ENCODE assay signal across 1 cellular context in the genomic region with DNA sequence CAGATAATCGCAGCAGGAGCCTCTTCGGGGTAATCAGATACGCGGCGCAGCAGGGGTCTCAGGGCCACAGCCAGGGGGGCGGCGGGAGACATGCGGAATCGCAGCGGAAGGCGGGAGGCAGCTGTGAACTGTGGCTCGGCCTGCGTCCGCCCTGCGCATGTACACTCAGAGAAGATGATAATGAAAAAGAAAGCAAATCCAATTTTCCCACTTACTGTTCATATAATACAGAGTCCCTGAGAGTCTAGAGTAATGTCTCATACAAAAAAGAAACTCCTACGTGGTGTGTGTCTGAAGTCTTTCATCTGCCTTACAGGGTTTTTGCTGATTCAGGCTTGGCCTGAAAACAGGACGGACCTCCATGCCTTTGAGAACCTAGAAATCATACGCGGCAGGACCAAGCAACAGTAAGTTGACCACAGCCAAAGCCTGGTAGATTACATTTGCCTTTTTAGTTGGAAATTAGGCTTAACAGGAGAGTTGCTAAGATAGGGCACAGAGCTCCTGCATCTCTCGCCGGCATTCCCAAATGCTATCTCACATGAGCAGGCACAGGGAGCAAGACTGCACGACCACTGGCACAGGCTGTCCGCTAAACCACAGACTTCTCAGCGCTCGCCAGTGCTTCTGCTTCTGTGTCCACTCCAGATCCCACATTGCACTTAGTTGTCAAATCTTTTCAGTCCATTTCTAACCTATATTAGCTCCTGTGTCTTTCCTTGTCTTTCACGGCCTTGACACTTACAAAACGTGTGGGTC.
TF ChIP-seq lines count a peak whose summit lies in the region.

No MANE protein-coding gene starts in this region.

TF ChIP-seq in HepG2, 621 proteins besides CTCF, POLR2A, EP300 and RAD21:
- TF ChIP-seq, protein P1, sequence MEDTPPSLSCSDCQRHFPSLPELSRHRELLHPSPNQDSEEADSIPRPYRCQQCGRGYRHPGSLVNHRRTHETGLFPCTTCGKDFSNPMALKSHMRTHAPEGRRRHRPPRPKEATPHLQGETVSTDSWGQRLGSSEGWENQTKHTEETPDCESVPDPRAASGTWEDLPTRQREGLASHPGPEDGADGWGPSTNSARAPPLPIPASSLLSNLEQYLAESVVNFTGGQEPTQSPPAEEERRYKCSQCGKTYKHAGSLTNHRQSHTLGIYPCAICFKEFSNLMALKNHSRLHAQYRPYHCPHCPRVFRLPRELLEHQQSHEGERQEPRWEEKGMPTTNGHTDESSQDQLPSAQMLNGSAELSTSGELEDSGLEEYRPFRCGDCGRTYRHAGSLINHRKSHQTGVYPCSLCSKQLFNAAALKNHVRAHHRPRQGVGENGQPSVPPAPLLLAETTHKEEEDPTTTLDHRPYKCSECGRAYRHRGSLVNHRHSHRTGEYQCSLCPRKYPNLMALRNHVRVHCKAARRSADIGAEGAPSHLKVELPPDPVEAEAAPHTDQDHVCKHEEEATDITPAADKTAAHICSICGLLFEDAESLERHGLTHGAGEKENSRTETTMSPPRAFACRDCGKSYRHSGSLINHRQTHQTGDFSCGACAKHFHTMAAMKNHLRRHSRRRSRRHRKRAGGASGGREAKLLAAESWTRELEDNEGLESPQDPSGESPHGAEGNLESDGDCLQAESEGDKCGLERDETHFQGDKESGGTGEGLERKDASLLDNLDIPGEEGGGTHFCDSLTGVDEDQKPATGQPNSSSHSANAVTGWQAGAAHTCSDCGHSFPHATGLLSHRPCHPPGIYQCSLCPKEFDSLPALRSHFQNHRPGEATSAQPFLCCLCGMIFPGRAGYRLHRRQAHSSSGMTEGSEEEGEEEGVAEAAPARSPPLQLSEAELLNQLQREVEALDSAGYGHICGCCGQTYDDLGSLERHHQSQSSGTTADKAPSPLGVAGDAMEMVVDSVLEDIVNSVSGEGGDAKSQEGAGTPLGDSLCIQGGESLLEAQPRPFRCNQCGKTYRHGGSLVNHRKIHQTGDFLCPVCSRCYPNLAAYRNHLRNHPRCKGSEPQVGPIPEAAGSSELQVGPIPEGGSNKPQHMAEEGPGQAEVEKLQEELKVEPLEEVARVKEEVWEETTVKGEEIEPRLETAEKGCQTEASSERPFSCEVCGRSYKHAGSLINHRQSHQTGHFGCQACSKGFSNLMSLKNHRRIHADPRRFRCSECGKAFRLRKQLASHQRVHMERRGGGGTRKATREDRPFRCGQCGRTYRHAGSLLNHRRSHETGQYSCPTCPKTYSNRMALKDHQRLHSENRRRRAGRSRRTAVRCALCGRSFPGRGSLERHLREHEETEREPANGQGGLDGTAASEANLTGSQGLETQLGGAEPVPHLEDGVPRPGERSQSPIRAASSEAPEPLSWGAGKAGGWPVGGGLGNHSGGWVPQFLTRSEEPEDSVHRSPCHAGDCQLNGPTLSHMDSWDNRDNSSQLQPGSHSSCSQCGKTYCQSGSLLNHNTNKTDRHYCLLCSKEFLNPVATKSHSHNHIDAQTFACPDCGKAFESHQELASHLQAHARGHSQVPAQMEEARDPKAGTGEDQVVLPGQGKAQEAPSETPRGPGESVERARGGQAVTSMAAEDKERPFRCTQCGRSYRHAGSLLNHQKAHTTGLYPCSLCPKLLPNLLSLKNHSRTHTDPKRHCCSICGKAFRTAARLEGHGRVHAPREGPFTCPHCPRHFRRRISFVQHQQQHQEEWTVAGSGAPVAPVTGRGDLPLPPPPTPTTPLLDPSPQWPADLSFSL (CRISPR knock-in tag; IDR thresholded peaks at IDR 0.05) = no peak
- TF ChIP-seq PAXIP1 (CRISPR knock-in tag; conservative IDR thresholded peaks at IDR 0.05) (no peak), ZNF772 (CRISPR knock-in tag; IDR thresholded peaks at IDR 0.05) (no peak), ZNF619 (CRISPR knock-in tag; IDR thresholded peaks at IDR 0.05) (no peak), FIP1L1 (IDR thresholded peaks at IDR 0.05; ENCODE audit: borderline replicate concordance, insufficient read depth, low read depth, low read length) (no peak), NR3C1 (CRISPR knock-in tag; IDR thresholded peaks at IDR 0.05) (no peak), ZNF841 (CRISPR knock-in tag; IDR thresholded peaks at IDR 0.05; ENCODE audit: borderline replicate concordance) (no peak), KDM6A (CRISPR knock-in tag; IDR thresholded peaks at IDR 0.05; ENCODE audit: low read depth) (no peak), KAT8 (CRISPR knock-in tag; IDR thresholded peaks at IDR 0.05) (no peak)
